In genomic region chr9:32550609-32551490, GRCh38 we compare ENCODE assay signal across 8 cellular contexts. TPM values are rescaled to one million over a fixed set of nuclear protein-coding genes. Genes with fewer than 3 reads are reported as not detected.
DNase-seq lines count a peak whose midpoint lies in the region; ATAC-seq and TF ChIP-seq lines count a peak whose summit lies in the region.

No MANE protein-coding gene starts in this region.

- CTCF ChIA-PET in BJ (lab: Yijun Ruan, JAX): interaction anchor here (1.0 to 4.2 kb wide), 5 partner anchors 10 to 172 kb away, joined by 3 to 22 read pairs (median 4); partner anchors contain the start of gene RIGI

- H3K9ac ChIP-seq in colonic mucosa (ENCODE audit: low read depth in 2 of 2, low read length in 2 of 2): peak overlapping the region; percentile 95 to 99

- H3K36me3 ChIP-seq in BJ (ENCODE audit: control insufficient read depth, insufficient read depth, low read length) (no peaks in the 10 kb centered on the region), colonic mucosa (no peaks in the 10 kb centered on the region)

- H3K27ac ChIP-seq in colonic mucosa: peak overlapping the region; percentile 95

- ATAC-seq in HG03457 (IDR thresholded peaks at IDR 0.05; ENCODE audit: unreplicated experiment) (peak; percentile 50), left colon (peak; percentile 76)

- DNase-seq in BJ (ENCODE audit: low read depth) (peak; percentile 54), GM19240 (ENCODE audit: insufficient read length, low spot score) (peak; percentile 80), NCI-H524 (lab: John Stamatoyannopoulos, UW) (peak; percentile 91 to 92), colonic mucosa (peak; percentile 94), left colon (peak; percentile 92 to 93)
- peak; percentile 92 for DNase-seq in activated CD4-positive, alpha-beta T cell treated with anti-CD3 and anti-CD28 coated beads for 48 hours
- DNase-seq in stimulated activated CD4-positive, alpha-beta T cell treated with anti-CD3 and anti-CD28 coated beads, Interleukin-1b, Interleukin-23, amount 100 ng/mL, for 48 hours: peak; percentile 90

- TF ChIP-seq CTCF in BJ (IDR thresholded peaks at IDR 0.05; ENCODE audit: insufficient read depth, low read depth, low read length): peak; percentile 25; the same call in 1 of the 2 replicates
- TF ChIP-seq CTCF in colonic mucosa (IDR thresholded peaks at IDR 0.05): no peak

- no peaks in the 10 kb centered on the region for H3K9me3 ChIP-seq in colonic mucosa

- peaks cover 8% of the 10 kb centered on the region for H3K4me1 ChIP-seq in colonic mucosa

- no peaks in the 10 kb centered on the region for H3K27me3 ChIP-seq in BJ (ENCODE audit: control insufficient read depth, insufficient read depth, low read length)
- no peaks in the 10 kb centered on the region for H3K27me3 ChIP-seq in colonic mucosa

- POLR2A ChIA-PET in BJ (lab: Charles Lee): interaction anchor here (0.6 kb wide), 3 partner anchors 21 to 193 kb away, joined by 3 to 24 read pairs (median 3); no protein-coding TSS in a partner anchor

- intact Hi-C loops in colonic mucosa (cut with DNase I) (no loop called here), left colon (cut with DNase I, micrococcal nuclease) (no loop called here)

- H3K4me3 ChIP-seq in BJ (ENCODE audit: low read depth, low read length) (peak overlapping the region; percentile 75), colonic mucosa (peak overlapping the region; percentile 86)

RNA-seq across cellular contexts. Expression of gene SMIM27, which starts 1.3 kb away (rescaled TPM):
- 7.6 and 9.2 TPM in 2 replicates for polyA plus RNA-seq in BJ (2011; rRNA removed)
- polyA minus RNA-seq in BJ (2011; rRNA and poly(A)+ RNA removed): 1.0 and 4.2 TPM in 2 replicates
- total RNA-seq in colonic mucosa: 10 to 100 TPM in 1 of 2 donors, 1 to 10 TPM in 1; 7.4 to 10.9 TPM
- 10 to 100 TPM in 1 of 2 donors, 1 to 10 TPM in 1; 8.8 to 11.2 TPM for total RNA-seq in left colon

RNA-seq across cellular contexts. Expression of gene TOPORS, which starts 1.5 kb away (rescaled TPM):
- polyA plus RNA-seq in BJ (2011; rRNA removed): 5.4 and 12.4 TPM in 2 replicates
- polyA minus RNA-seq in BJ (2011; rRNA and poly(A)+ RNA removed): 8.5 and 10.2 TPM in 2 replicates
- total RNA-seq in colonic mucosa (10 to 100 TPM; 11.9 to 17.4 TPM), left colon (10 to 100 TPM; 12.3 to 15.3 TPM)

RNA-seq across cellular contexts. Expression of gene NDUFB6, which starts 22.1 kb away (rescaled TPM):
- 63.8 and 72.5 TPM in 2 replicates for polyA plus RNA-seq in BJ (2011; rRNA removed)
- polyA minus RNA-seq in BJ (2011; rRNA and poly(A)+ RNA removed): 21.3 and 32.4 TPM in 2 replicates
- total RNA-seq in colonic mucosa (10 to 100 TPM; 53.3 to 77.0 TPM), left colon (10 to 100 TPM; 44.2 to 62.9 TPM)

RNA-seq across cellular contexts. Expression of gene RIGI, which starts 24.9 kb away (rescaled TPM):
- 2.4 and 5.1 TPM in 2 replicates for polyA plus RNA-seq in BJ (2011; rRNA removed)
- 2.2 and 3.0 TPM in 2 replicates for polyA minus RNA-seq in BJ (2011; rRNA and poly(A)+ RNA removed)
- total RNA-seq in colonic mucosa (1 to 10 TPM; 3.0 to 8.5 TPM), left colon (10 to 100 TPM in 1 of 2 donors, 1 to 10 TPM in 1; 7.2 to 24.7 TPM)

Comparison
In these comparisons a context has a peak if more than half of its experiments do, and no peak if none do; other contexts are left out.
1. Peak in every context shown above with its lines: DNase-seq, ATAC-seq, H3K4me3 ChIP-seq and H3K27ac ChIP-seq.